Comparison of ENCODE assay signal across 1 cellular context in genomic region chr1:21313146-21313885, GRCh38.
TF ChIP-seq lines count a peak whose summit lies in the region.

No MANE protein-coding gene starts in this region.

TF ChIP-seq in HepG2, 621 proteins besides CTCF, POLR2A, EP300 and RAD21:
- TF ChIP-seq ZNF768 (CRISPR knock-in tag; IDR thresholded peaks at IDR 0.05) (peak; percentile 82; the same call in 1 of the 2 replicates), ATF7 (IDR thresholded peaks at IDR 0.05) (no peak), ATF7 (CRISPR knock-in tag; IDR thresholded peaks at IDR 0.05) (no peak)
TF ChIP-seq in HepG2: peak in this region for 1.
